ENCODE assay signal across 1 cellular context in the genomic region with DNA sequence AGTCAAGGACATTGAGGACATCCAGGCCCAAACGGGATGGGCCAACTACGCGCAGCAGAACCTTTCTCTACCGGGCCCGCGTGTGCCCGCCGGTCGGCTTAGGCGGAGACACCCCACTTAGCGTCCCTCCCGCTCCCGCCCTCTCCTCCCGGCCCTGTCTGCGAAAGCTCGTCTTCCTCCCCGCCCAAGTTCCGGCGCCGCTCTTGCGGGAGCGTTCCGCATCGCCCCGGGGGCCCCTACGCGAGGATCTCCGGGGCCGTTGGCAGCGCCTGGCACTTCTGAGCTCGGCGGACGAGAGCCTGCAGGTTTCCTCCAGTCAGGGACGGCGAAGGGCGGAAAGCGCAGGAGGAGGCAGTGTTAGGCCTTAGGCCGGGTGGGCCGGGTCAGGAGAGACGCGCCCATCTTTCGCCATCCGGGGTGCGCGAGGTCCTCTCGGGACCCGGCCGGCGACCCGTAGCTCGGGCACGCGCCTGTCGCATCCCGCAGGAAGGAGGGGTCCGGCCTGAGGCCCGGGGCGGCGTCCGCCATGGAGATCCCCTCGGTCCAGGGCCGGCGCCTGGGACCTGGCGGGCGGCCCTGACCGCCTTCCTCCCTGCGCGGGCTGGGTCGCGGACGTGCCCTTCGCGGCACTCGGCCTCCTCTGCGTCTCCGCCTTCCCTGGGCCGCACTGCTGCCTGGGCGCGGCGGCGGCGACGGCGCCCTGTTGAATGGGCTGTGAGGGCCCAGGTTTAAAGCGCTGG.
TF ChIP-seq lines count a peak whose summit lies in the region.

A gene (plus strand): TSS at position 141 of the 740 bp plus-strand sequence. CDS start 673 bp downstream, outside the sequence.

TF ChIP-seq in HEK293, 187 proteins besides CTCF, POLR2A, EP300 and RAD21 (continued from another document):
- TF ChIP-seq, protein P1, sequence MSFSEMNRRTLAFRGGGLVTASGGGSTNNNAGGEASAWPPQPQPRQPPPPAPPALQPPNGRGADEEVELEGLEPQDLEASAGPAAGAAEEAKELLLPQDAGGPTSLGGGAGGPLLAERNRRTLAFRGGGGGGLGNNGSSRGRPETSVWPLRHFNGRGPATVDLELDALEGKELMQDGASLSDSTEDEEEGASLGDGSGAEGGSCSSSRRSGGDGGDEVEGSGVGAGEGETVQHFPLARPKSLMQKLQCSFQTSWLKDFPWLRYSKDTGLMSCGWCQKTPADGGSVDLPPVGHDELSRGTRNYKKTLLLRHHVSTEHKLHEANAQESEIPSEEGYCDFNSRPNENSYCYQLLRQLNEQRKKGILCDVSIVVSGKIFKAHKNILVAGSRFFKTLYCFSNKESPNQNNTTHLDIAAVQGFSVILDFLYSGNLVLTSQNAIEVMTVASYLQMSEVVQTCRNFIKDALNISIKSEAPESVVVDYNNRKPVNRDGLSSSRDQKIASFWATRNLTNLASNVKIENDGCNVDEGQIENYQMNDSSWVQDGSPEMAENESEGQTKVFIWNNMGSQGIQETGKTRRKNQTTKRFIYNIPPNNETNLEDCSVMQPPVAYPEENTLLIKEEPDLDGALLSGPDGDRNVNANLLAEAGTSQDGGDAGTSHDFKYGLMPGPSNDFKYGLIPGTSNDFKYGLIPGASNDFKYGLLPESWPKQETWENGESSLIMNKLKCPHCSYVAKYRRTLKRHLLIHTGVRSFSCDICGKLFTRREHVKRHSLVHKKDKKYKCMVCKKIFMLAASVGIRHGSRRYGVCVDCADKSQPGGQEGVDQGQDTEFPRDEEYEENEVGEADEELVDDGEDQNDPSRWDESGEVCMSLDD (tag by site-specific recombination; IDR thresholded peaks at IDR 0.05): peak; percentile 95
- TF ChIP-seq ZNF274 (IDR thresholded peaks at IDR 0.05; ENCODE audit: low read length): no peak
- TF ChIP-seq ZNF274 (tag by site-specific recombination; IDR thresholded peaks at IDR 0.05; ENCODE audit: borderline replicate concordance): no peak
- TF ChIP-seq KLF7 (tag by site-specific recombination; IDR thresholded peaks at IDR 0.05; ENCODE audit: borderline replicate concordance): peak; percentile 98; the same call in 1 of the 2 replicates
- peak; percentile 43; the same call in 1 of the 2 replicates for TF ChIP-seq ZNF677 (tag by site-specific recombination; IDR thresholded peaks at IDR 0.05)
- TF ChIP-seq, protein P2, sequence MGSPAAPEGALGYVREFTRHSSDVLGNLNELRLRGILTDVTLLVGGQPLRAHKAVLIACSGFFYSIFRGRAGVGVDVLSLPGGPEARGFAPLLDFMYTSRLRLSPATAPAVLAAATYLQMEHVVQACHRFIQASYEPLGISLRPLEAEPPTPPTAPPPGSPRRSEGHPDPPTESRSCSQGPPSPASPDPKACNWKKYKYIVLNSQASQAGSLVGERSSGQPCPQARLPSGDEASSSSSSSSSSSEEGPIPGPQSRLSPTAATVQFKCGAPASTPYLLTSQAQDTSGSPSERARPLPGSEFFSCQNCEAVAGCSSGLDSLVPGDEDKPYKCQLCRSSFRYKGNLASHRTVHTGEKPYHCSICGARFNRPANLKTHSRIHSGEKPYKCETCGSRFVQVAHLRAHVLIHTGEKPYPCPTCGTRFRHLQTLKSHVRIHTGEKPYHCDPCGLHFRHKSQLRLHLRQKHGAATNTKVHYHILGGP (tag by site-specific recombination; IDR thresholded peaks at IDR 0.05): no peak; the same call in 1 of the 2 replicates
- no peak; the same call in 1 of the 2 replicates for TF ChIP-seq MZF1 (tag by site-specific recombination; IDR thresholded peaks at IDR 0.05; ENCODE audit: borderline replicate concordance)
- no peak for TF ChIP-seq ZNF114 (tag by site-specific recombination; IDR thresholded peaks at IDR 0.05)
- peak; percentile 99 for TF ChIP-seq ZBTB48 (tag by site-specific recombination; IDR thresholded peaks at IDR 0.05)
- TF ChIP-seq ZNF768 (tag by site-specific recombination; IDR thresholded peaks at IDR 0.05): peak; percentile 45; the same call in 1 of the 2 replicates
- TF ChIP-seq, protein P3, sequence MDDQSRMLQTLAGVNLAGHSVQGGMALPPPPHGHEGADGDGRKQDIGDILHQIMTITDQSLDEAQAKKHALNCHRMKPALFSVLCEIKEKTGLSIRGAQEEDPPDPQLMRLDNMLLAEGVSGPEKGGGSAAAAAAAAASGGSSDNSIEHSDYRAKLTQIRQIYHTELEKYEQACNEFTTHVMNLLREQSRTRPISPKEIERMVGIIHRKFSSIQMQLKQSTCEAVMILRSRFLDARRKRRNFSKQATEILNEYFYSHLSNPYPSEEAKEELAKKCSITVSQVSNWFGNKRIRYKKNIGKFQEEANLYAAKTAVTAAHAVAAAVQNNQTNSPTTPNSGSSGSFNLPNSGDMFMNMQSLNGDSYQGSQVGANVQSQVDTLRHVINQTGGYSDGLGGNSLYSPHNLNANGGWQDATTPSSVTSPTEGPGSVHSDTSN (CRISPR knock-in tag; IDR thresholded peaks at IDR 0.05): peak; percentile 86
- peak; percentile 67; the same call in 1 of the 2 replicates for TF ChIP-seq ZNF792 (tag by site-specific recombination; IDR thresholded peaks at IDR 0.05)
- peak; percentile 86 for TF ChIP-seq ZNF366 (tag by site-specific recombination; conservative IDR thresholded peaks at IDR 0.05)
- no peak for TF ChIP-seq ZNF155 (tag by site-specific recombination; IDR thresholded peaks at IDR 0.05)
- TF ChIP-seq MYNN (tag by site-specific recombination; IDR thresholded peaks at IDR 0.05; ENCODE audit: borderline replicate concordance): peak; percentile 52; the same call in 1 of the 2 replicates
- TF ChIP-seq, protein P4, sequence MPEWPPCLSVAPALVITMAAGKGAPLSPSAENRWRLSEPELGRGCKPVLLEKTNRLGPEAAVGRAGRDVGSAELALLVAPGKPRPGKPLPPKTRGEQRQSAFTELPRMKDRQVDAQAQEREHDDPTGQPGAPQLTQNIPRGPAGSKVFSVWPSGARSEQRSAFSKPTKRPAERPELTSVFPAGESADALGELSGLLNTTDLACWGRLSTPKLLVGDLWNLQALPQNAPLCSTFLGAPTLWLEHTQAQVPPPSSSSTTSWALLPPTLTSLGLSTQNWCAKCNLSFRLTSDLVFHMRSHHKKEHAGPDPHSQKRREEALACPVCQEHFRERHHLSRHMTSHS (tag by site-specific recombination; IDR thresholded peaks at IDR 0.05): no peak
- peak; percentile 81; the same call in 1 of the 2 replicates for TF ChIP-seq ZNF76 (tag by site-specific recombination; IDR thresholded peaks at IDR 0.05; ENCODE audit: borderline replicate concordance, low read depth)
- no peak for TF ChIP-seq ZNF529 (tag by site-specific recombination; IDR thresholded peaks at IDR 0.05; ENCODE audit: insufficient replicate concordance)
- peak; percentile 87 for TF ChIP-seq YY2 (tag by site-specific recombination; IDR thresholded peaks at IDR 0.05)
- TF ChIP-seq ZNF121 (tag by site-specific recombination; IDR thresholded peaks at IDR 0.05): peak; percentile 57; the same call in 1 of the 2 replicates
- no peak for TF ChIP-seq ZNF404 (tag by site-specific recombination; IDR thresholded peaks at IDR 0.05)
- TF ChIP-seq, protein P5, sequence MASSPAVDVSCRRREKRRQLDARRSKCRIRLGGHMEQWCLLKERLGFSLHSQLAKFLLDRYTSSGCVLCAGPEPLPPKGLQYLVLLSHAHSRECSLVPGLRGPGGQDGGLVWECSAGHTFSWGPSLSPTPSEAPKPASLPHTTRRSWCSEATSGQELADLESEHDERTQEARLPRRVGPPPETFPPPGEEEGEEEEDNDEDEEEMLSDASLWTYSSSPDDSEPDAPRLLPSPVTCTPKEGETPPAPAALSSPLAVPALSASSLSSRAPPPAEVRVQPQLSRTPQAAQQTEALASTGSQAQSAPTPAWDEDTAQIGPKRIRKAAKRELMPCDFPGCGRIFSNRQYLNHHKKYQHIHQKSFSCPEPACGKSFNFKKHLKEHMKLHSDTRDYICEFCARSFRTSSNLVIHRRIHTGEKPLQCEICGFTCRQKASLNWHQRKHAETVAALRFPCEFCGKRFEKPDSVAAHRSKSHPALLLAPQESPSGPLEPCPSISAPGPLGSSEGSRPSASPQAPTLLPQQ (tag by site-specific recombination; IDR thresholded peaks at IDR 0.05): peak; percentile 93
- no peak for TF ChIP-seq ZNF544 (tag by site-specific recombination; IDR thresholded peaks at IDR 0.05)
- TF ChIP-seq ZBTB21 (tag by site-specific recombination; IDR thresholded peaks at IDR 0.05): peak; percentile 81; the same call in 1 of the 2 replicates
- TF ChIP-seq ZNF266 (tag by site-specific recombination; IDR thresholded peaks at IDR 0.05; ENCODE audit: low read depth): 0 out of 2 replicates have a peak, but pooled peaks have one; percentile 3
- no peak for TF ChIP-seq ZNF174 (tag by site-specific recombination; IDR thresholded peaks at IDR 0.05)
- TF ChIP-seq TRIM28 (IDR thresholded peaks at IDR 0.05; ENCODE audit: borderline replicate concordance, low read length): no peak
- TF ChIP-seq ZNF133 (tag by site-specific recombination; IDR thresholded peaks at IDR 0.05): no peak
- no peak for TF ChIP-seq ZNF654 (tag by site-specific recombination; IDR thresholded peaks at IDR 0.05; ENCODE audit: low read depth)
